ENCODE assay signal across 8 cellular contexts in the genomic region with DNA sequence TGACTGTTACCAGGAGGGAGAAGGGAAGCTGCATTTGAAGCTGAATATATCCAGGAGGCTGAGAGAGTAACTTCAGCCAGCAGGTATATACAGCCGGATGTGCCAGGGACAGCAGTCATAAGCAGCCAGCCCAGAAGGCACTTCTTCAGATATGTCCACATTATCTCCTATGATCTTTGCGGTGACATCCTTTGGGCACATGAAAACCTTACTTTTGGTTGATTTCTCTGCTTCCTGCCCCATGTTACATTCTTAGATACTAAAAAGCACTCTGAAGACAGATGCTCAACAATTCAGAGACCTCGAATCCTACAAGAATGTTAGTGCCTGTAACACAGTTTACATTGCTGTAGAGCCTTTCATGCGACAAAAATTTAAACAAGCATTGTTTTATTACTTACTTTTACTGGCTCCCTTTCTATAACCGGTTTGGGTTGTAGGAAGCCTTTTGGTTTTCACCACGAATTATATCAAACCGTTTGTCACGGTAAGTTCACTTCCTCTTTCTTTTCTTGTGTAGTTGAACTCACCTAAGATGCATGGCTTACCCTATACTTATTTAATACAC. TPM values are rescaled to one million over a fixed set of nuclear protein-coding genes. Genes with fewer than 3 reads are reported as not detected.
DNase-seq lines count a peak whose midpoint lies in the region; ATAC-seq and TF ChIP-seq lines count a peak whose summit lies in the region.

No MANE protein-coding gene starts in this region.

- H3K4me1 ChIP-seq in Peyer's patch, result no peaks in the 10 kb centered on the region

- H3K36me3 Mint-ChIP-seq in effector memory CD8-positive, alpha-beta T cell (ENCODE audit: insufficient read depth), result no peaks in the 10 kb centered on the region

- no peak for TF ChIP-seq CTCF in Peyer's patch (IDR thresholded peaks at IDR 0.05)

- peak overlapping the region; percentile 48 to 60 for H3K4me3 Mint-ChIP-seq in effector memory CD8-positive, alpha-beta T cell

- peak; percentile 83 for ATAC-seq in GM18502 (IDR thresholded peaks at IDR 0.05; ENCODE audit: poor library complexity, unreplicated experiment)
- ATAC-seq in HG02763 (IDR thresholded peaks at IDR 0.05; ENCODE audit: unreplicated experiment), result peak; percentile 78
- ATAC-seq in effector memory CD8-positive, alpha-beta T cell (replicated peaks), result peak; percentile 96

- no peaks in the 10 kb centered on the region for H3K27me3 Mint-ChIP-seq in effector memory CD8-positive, alpha-beta T cell

- H3K4me3 ChIP-seq in Peyer's patch, result no peak overlapping the region

- TF ChIP-seq POLR2A in Peyer's patch (IDR thresholded peaks at IDR 0.05), result no peak

- peak overlapping the region in 2 of 4 donors; percentile 9 to 35 for H3K27ac ChIP-seq in Peyer's patch

- no peaks in the 10 kb centered on the region for H3K36me3 ChIP-seq in Peyer's patch

- H3K27me3 ChIP-seq in Peyer's patch, result no peaks in the 10 kb centered on the region

- H3K9me3 Mint-ChIP-seq in effector memory CD8-positive, alpha-beta T cell, result no peaks in the 10 kb centered on the region

- peak in 2 of 3 donors; percentile 41 to 51 for DNase-seq in Peyer's patch
- peak; percentile 2 to 19 (median 12) for DNase-seq in effector memory CD8-positive, alpha-beta T cell
- DNase-seq in occipital lobe (lab: John Stamatoyannopoulos, UW), result no peak
- DNase-seq in COLO668 (lab: John Stamatoyannopoulos, UW; ENCODE audit: unreplicated experiment), result no peak
- DNase-seq in DMS79 treated with DMSO at 0.1 percent for 48 hours (lab: John Stamatoyannopoulos, UW), result no peak
- DNase-seq in LoVo (ENCODE audit: low spot score), result no peak

- H3K9me3 ChIP-seq in Peyer's patch, result no peaks in the 10 kb centered on the region

- H3K27ac Mint-ChIP-seq in effector memory CD8-positive, alpha-beta T cell, result peak overlapping the region; percentile 28 to 42

- peaks cover 8% of the 10 kb centered on the region in 2 donors for H3K4me1 Mint-ChIP-seq in effector memory CD8-positive, alpha-beta T cell (ENCODE audit: low read depth in 2 of 2)

RNA-seq across cellular contexts. Expression of a gene that starts 50.3 kb away (rescaled TPM):
- total RNA-seq in Peyer's patch (10 to 100 TPM; 26.4 to 99.0 (median 45.0) TPM), occipital lobe (30.1 TPM)

Comparison
In these comparisons a context has a peak if more than half of its experiments do, and no peak if none do; other contexts are left out.
1. DNase-seq: peak in Peyer's patch (2 of 3) and effector memory CD8-positive, alpha-beta T cell (3 of 3); none in occipital lobe (single experiment), COLO668 (single experiment), DMS79 treated with DMSO at 0.1 percent for 48 hours (single experiment) and LoVo (single experiment).
2. Peak in every context shown above with its lines, with median percentiles within 50 percentile points of each other: ATAC-seq.